Comparison of ENCODE assay signal across 8 cellular contexts in the genomic region with DNA sequence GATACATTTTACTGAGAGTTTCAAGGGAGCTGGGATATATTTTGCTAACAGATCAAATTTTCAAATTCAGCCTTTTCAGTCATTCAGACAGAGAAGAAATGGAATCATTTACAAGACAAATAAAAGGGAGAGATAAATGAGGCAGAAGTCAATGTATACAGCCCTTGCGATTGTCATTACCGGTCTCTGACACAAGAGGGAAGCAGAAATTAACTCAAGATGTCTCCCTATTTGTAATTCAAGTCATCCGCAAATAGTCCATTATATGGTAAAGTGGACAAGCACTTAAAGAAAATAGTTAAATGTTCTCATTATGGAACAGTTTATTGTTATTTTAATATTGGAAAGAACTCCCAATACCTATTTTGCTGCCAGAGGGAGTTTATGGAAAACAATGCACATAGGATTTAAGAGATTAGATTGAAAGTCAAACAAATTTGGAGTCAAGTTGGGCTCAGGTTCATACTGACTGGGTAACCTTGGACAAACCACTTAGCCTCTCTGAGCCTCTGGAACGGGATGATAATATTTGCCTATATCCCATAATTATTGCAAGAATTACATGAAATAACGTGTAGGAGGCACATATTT.
DNase-seq lines count a peak whose midpoint lies in the region; ATAC-seq lines count a peak whose summit lies in the region.

No MANE protein-coding gene starts in this region.

- no peak overlapping the region for H4K8ac ChIP-seq in mesendoderm (ENCODE audit: low read depth, low read length)

- H3K27me3 ChIP-seq in mesendoderm (ENCODE audit: insufficient read depth, low read length, poor library complexity) = no peaks in the 10 kb centered on the region

- no peaks in the 10 kb centered on the region for H3K4me1 ChIP-seq in mesendoderm (ENCODE audit: control insufficient read depth, low read depth, low read length)

- no peak overlapping the region for H3K9ac ChIP-seq in mesendoderm (ENCODE audit: low read length)

- H4K5ac ChIP-seq in mesendoderm (ENCODE audit: low read length) = no peak overlapping the region

- H3K4me3 ChIP-seq in mesendoderm (ENCODE audit: low read length) = no peak overlapping the region

- H3K27ac ChIP-seq in mesendoderm (ENCODE audit: low read depth, low read length) = no peak overlapping the region

- H3K4ac ChIP-seq in mesendoderm (ENCODE audit: low read depth, low read length) = no peak overlapping the region

- no peaks in the 10 kb centered on the region for H3K79me2 ChIP-seq in mesendoderm (ENCODE audit: control insufficient read depth, insufficient read depth, low read length)

- H3K36me3 ChIP-seq in mesendoderm (ENCODE audit: control insufficient read depth, insufficient read depth, low read length) = no peaks in the 10 kb centered on the region

- no CpG with 5 or more reads among the region's 5 CpGs for WGBS in mesendoderm (ENCODE audit: extremely low coverage, insufficient coverage, low lambda C conversion rate)

- H3K18ac ChIP-seq in mesendoderm (ENCODE audit: low read length) = no peak overlapping the region

- ATAC-seq in HG03520 (IDR thresholded peaks at IDR 0.05; ENCODE audit: unreplicated experiment) (no peak), HG03521 (IDR thresholded peaks at IDR 0.05; ENCODE audit: unreplicated experiment) (no peak)
- ATAC-seq in stimulated activated naive CD8-positive, alpha-beta T cell treated with anti-CD3 and anti-CD28 coated beads, Interleukin-15, Interleukin-2, amounts not matched to agents 100 U/mL and 50 U/mL, for 24 hours = no peak

- no peak overlapping the region for H3K56ac ChIP-seq in mesendoderm (ENCODE audit: low read length)

- H2AK5ac ChIP-seq in mesendoderm (ENCODE audit: low read length) = no peak overlapping the region

- H2BK15ac ChIP-seq in mesendoderm (replicated peaks; ENCODE audit: low read depth) = no peak overlapping the region

- no peaks in the 10 kb centered on the region for H3K79me1 ChIP-seq in mesendoderm (ENCODE audit: low read length)

- DNase-seq in stimulated activated CD4-positive, alpha-beta T cell treated with anti-CD3 and anti-CD28 coated beads, Interleukin-4, amount 100 ng/mL, for 24 hours = peak; percentile 30
- DNase-seq in stimulated activated CD4-positive, alpha-beta T cell treated with anti-CD3 and anti-CD28 coated beads, Interleukin-1b, Interleukin-23, amount 100 ng/mL, for 48 hours = no peak
- peak; percentile 32 for DNase-seq in NCI-H460 (ENCODE audit: extremely low read depth, low read depth)
- DNase-seq in cerebellar cortex (ENCODE audit: low spot score) = peak; percentile 33
- peak; percentile 53 for DNase-seq in mesendoderm
- no peak for DNase-seq in stimulated activated naive CD8-positive, alpha-beta T cell treated with anti-CD3 and anti-CD28 coated beads, Interleukin-15, Interleukin-2, amounts not matched to agents 100 U/mL and 50 U/mL, for 24 hours

- no peak overlapping the region for H3K23ac ChIP-seq in mesendoderm (ENCODE audit: low read length)

- H2BK120ac ChIP-seq in mesendoderm (ENCODE audit: low read depth, low read length) = no peak overlapping the region

- no peak overlapping the region for H2BK5ac ChIP-seq in mesendoderm (ENCODE audit: low read length)

- no peak overlapping the region for H3K4me2 ChIP-seq in mesendoderm (ENCODE audit: low read length)

Comparison
In these comparisons a context has a peak if more than half of its experiments do, and no peak if none do; other contexts are left out.
1. DNase-seq: peak in stimulated activated CD4-positive, alpha-beta T cell treated with anti-CD3 and anti-CD28 coated beads, Interleukin-4, amount 100 ng/mL, for 24 hours (single experiment), NCI-H460 (single experiment), cerebellar cortex (single experiment) and mesendoderm (single experiment); none in stimulated activated CD4-positive, alpha-beta T cell treated with anti-CD3 and anti-CD28 coated beads, Interleukin-1b, Interleukin-23, amount 100 ng/mL, for 48 hours (single experiment) and stimulated activated naive CD8-positive, alpha-beta T cell treated with anti-CD3 and anti-CD28 coated beads, Interleukin-15, Interleukin-2, amounts not matched to agents 100 U/mL and 50 U/mL, for 24 hours (single experiment).